In the genomic region with DNA sequence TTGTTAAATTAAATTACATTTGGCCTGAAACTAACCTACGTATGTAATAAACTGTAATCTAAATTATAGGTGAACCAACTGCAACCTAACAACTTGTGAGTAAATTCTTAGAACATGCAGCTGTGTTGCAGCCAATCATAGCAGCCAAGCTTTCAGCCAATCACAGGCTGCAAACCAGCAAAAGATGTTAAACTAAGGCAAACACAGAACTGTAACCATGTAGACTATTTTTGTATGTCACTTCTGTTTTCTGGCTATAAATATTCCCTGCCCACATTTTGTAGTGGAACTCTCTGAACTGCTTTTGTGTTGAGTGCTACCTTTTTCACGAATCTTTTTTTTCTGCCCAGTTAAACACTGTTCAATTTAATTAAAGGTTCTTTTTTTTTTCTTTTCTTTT, we compare ENCODE assay signal across 14 cellular contexts. TPM values are rescaled to one million over a fixed set of nuclear protein-coding genes. Genes with fewer than 3 reads are reported as not detected.
DNase-seq lines count a peak whose midpoint lies in the region; ATAC-seq and TF ChIP-seq lines count a peak whose summit lies in the region.
"Had no signal": no experiment of that assay in that cellular context is flagged by ENCODE, and none has a peak within 500 bp of the region (broad histone marks: within the 10 kb centered on the region; RNA-seq: fewer than 3 reads in every experiment).

No MANE protein-coding gene starts in this region.

- H3K27ac ChIP-seq in OCI-LY1 (ENCODE audit: low read depth, low read length, poor library complexity, severe bottlenecking), result peak overlapping the region; percentile 25
- H3K27ac ChIP-seq in A673 (ENCODE audit: low read depth, low read length, poor library complexity, severe bottlenecking), result no peak overlapping the region
- H3K27ac ChIP-seq: epithelial cell of prostate had no signal

- H3F3A ChIP-seq in OCI-LY1 (ENCODE audit: insufficient read depth, low read length), result no peaks in the 10 kb centered on the region

- H3K4me1 Mint-ChIP-seq in natural killer cell, result no peaks in the 10 kb centered on the region
- H3K4me1 Mint-ChIP-seq: nephron had no signal

- no peak overlapping the region for H3K4me2 ChIP-seq in OCI-LY1 (ENCODE audit: low read length)

- no peak overlapping the region for H3K4me3 ChIP-seq in OCI-LY1 (ENCODE audit: low read depth, low read length, poor library complexity, severe bottlenecking)
- no peak overlapping the region for H3K4me3 ChIP-seq in A673 (ENCODE audit: low read depth, low read length, poor library complexity, severe bottlenecking)
- no peak overlapping the region for H3K4me3 ChIP-seq in BE2C (ENCODE audit: low read depth, low read length)

- no peak overlapping the region for H3K9ac ChIP-seq in OCI-LY1 (ENCODE audit: low read length)

- no peaks in the 10 kb centered on the region for H3K36me3 ChIP-seq in OCI-LY1 (ENCODE audit: insufficient read depth, low read length)
- H3K36me3 ChIP-seq in A673 (ENCODE audit: insufficient read depth, low read length, poor library complexity, severe bottlenecking), result no peaks in the 10 kb centered on the region
- no peaks in the 10 kb centered on the region for H3K36me3 ChIP-seq in BE2C

- H3K4me1 ChIP-seq in OCI-LY1 (ENCODE audit: insufficient read depth, low read length, severe bottlenecking) (peaks cover 19% of the 10 kb centered on the region), A673 (ENCODE audit: insufficient read depth, low read length, poor library complexity, severe bottlenecking) (no peaks in the 10 kb centered on the region), BE2C (no peaks in the 10 kb centered on the region)

- no TSS peak for BruUV-seq in A673 (replicated peaks; lab: Mats Ljungman, UMichigan)

- H3K9me2 ChIP-seq in OCI-LY1 (ENCODE audit: low read depth, low read length), result no peaks in the 10 kb centered on the region

- no peaks in the 10 kb centered on the region for H4K20me1 ChIP-seq in OCI-LY1 (ENCODE audit: insufficient read depth, low read length)

- ATAC-seq in GM18519 (IDR thresholded peaks at IDR 0.05; ENCODE audit: low FRiP score, unreplicated experiment) (peak; percentile 84), GM21447 (IDR thresholded peaks at IDR 0.05; ENCODE audit: unreplicated experiment) (peak; percentile 73), HG03103 (IDR thresholded peaks at IDR 0.05; ENCODE audit: low read depth, unreplicated experiment) (peak; percentile 83), natural killer cell (no peak)
- ATAC-seq: CD8-positive, alpha-beta T cell; SK-N-SH treated with all-trans-retinoic acid at 6 μM for 48 hours had no signal

- peaks cover 5 to 40% of the 10 kb centered on the region in 2 donors for H3K27me3 Mint-ChIP-seq in natural killer cell (ENCODE audit: low read depth in 2 of 2)

- H3K9me3 ChIP-seq in OCI-LY1 (ENCODE audit: low read length) (no peaks in the 10 kb centered on the region), A673 (ENCODE audit: low read depth, low read length, poor library complexity, severe bottlenecking) (no peaks in the 10 kb centered on the region), BE2C (no peaks in the 10 kb centered on the region)

- CTCF ChIA-PET in A673 (lab: Charles Lee), result no interaction called here

- no peak overlapping the region for H3K27ac Mint-ChIP-seq in natural killer cell
- H3K27ac Mint-ChIP-seq: CD8-positive, alpha-beta T cell; nephron had no signal

- H3K36me3 Mint-ChIP-seq in natural killer cell, result no peaks in the 10 kb centered on the region
- H3K36me3 Mint-ChIP-seq: CD8-positive, alpha-beta T cell had no signal

- no peaks in the 10 kb centered on the region for H3K79me2 ChIP-seq in OCI-LY1 (ENCODE audit: insufficient read depth, low read length)

- no peak for DNase-seq in A673 (ENCODE audit: low spot score)
- DNase-seq in T-helper 1 cell, result no peak
- no peak for DNase-seq in natural killer cell
- DNase-seq in BE2C, result no peak
- DNase-seq: CD8-positive, alpha-beta T cell; islet precursor cell; stimulated activated CD4-positive, alpha-beta T cell treated with anti-CD3 and anti-CD28 coated beads, Interleukin-12 subunit alpha, Interleukin-12 subunit beta, amount 100 ng/mL, for 4 hours had no signal

- no peaks in the 10 kb centered on the region for H3K9me3 Mint-ChIP-seq in natural killer cell
- H3K9me3 Mint-ChIP-seq: CD8-positive, alpha-beta T cell had no signal

- no peak for TF ChIP-seq CTCF in OCI-LY1 (IDR thresholded peaks at IDR 0.05; ENCODE audit: low read length)
- no peak for TF ChIP-seq CTCF in A673 (conservative IDR thresholded peaks at IDR 0.05; ENCODE audit: low read depth, low read length)
- no peak for TF ChIP-seq CTCF in natural killer cell (IDR thresholded peaks at IDR 0.05)
- TF ChIP-seq CTCF in BE2C (IDR thresholded peaks at IDR 0.05; ENCODE audit: low read depth, low read length), result no peak

- H2AFZ ChIP-seq in OCI-LY1 (ENCODE audit: low read length), result peak overlapping the region; percentile 51; the same call in 1 of the 2 replicates

- H3K4me3 Mint-ChIP-seq in natural killer cell, result no peak overlapping the region
- H3K4me3 Mint-ChIP-seq: CD8-positive, alpha-beta T cell; nephron had no signal

- intact Hi-C loops in A673 (cut with micrococcal nuclease; ENCODE audit: unreplicated experiment) (no loop called here), natural killer cell (cut with micrococcal nuclease) (no loop called here)

- H3K27me3 ChIP-seq in OCI-LY1 (ENCODE audit: insufficient read depth, low read length) (no peaks in the 10 kb centered on the region), A673 (replicated peaks; ENCODE audit: insufficient read depth, low read depth, low read length, poor library complexity) (peaks cover 14% of the 10 kb centered on the region), BE2C (no peaks in the 10 kb centered on the region; the same call in 1 of the 2 replicates)

- POLR2A ChIA-PET in A673 (lab: Charles Lee; ENCODE audit: low non-redundant PET), result no interaction called here

RNA-seq across cellular contexts. Expression of a gene that starts 28.2 kb away (rescaled TPM):
- total RNA-seq in A673 (2021) (not detected in 2 replicates), natural killer cell (not detected)
- not detected for polyA plus RNA-seq in BE2C (2012; ENCODE audit: insufficient read depth, insufficient read length, low read depth)
- total RNA-seq: CD8-positive, alpha-beta T cell had no signal

Comparison
In these comparisons a context has a peak if more than half of its experiments do, and no peak if none do; other contexts are left out.
1. ATAC-seq: peak in GM18519 (single experiment), GM21447 (single experiment) and HG03103 (single experiment); none in natural killer cell (0 of 3).